8 cellular contexts compared by ENCODE assay signal in the genomic region with DNA sequence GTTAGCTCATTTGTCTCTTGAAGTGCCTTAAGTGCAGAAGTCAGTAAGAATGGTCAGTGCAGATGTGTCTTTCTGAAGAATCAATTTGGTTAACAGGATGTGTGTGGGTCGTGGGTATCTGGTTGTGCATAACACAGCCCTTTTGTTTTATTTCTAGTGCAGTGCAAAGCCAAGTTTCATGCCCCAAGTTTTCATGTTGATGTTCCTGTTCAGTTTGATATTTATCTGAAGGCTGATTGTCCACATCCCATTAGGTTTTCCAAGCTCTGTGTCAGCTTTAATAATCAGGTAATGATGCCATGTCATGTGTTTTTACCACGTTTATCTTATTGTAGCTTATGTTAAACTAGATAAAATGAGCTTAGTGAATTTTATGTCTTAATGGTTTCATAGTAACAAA.
"Had no signal": no experiment of that assay in that cellular context is flagged by ENCODE, and none has a peak within 500 bp of the region (broad histone marks: within the 10 kb centered on the region; RNA-seq: fewer than 3 reads in every experiment).

No MANE protein-coding gene starts in this region.

- H3K27ac Mint-ChIP-seq: GM23338, H9 had no signal

- H3K4me1 Mint-ChIP-seq: GM23338, H9 had no signal

- H3K9me3 Mint-ChIP-seq: GM23338, H9 had no signal

- H3K4me3 ChIP-seq: GM23338, K562 had no signal

- ATAC-seq: GM23338, K562 had no signal

- FAIRE-seq: H1, H54, HTR-8/SVneo, K562 had no signal

- H3K4me3 Mint-ChIP-seq: GM23338, H9 had no signal

- DNase-seq: H9, HCEC 1CT, IMR-90 had no signal
